ENCODE assay signal across 1 cellular context in the genomic region with DNA sequence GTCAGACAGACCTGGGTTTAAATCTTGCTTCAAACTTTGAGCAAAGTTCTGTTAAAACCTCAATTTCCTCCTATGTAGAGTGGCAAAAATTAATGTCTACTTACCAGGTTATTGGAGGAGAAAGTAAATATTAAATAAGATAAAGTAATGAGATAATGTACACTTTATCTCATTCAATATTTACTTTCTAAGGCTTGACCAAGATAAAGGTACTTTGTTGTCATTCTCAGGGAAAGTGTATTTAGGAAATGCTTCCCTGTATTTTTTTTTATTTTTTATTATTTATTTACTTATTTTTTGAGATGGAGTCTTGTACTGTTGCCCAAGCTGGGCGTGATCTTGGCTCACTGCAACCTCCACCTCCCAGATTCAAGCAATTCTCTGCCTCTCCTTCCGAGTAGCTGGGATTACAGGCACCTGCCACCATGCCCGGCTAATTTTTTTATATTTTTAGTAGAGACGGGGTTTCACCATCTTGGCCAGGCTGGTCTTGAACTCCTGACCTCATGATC.
TF ChIP-seq lines count a peak whose summit lies in the region.

No MANE protein-coding gene starts in this region.

TF ChIP-seq in endothelial cell of umbilical vein, 7 proteins besides CTCF, POLR2A, EP300 and RAD21 (continued from another document):
- no peak for TF ChIP-seq MAX (IDR thresholded peaks at IDR 0.05; ENCODE audit: insufficient read depth, insufficient read length)
- no peak for TF ChIP-seq EZH2 (IDR thresholded peaks at IDR 0.05; ENCODE audit: borderline replicate concordance, low read depth, low read length, severe bottlenecking)
- no peak for TF ChIP-seq MYC (IDR thresholded peaks at IDR 0.05; ENCODE audit: low read depth, low read length)
TF ChIP-seq in endothelial cell of umbilical vein: peak in this region for 0.
